ENCODE assay signal across 2 cellular contexts in genomic region chr6:16238658-16239089, GRCh38.
TF ChIP-seq lines count a peak whose summit lies in the region.

No MANE protein-coding gene starts in this region.

TF ChIP-seq in K562, 482 proteins besides CTCF, POLR2A, EP300 and RAD21 (continued from another document and continues in another):
- TF ChIP-seq TOE1 (IDR thresholded peaks at IDR 0.05; ENCODE audit: borderline replicate concordance) (no peak; the same call in 1 of the 2 replicates), TOE1 (CRISPR knock-in tag; IDR thresholded peaks at IDR 0.05; ENCODE audit: borderline replicate concordance, low read depth) (0 out of 2 replicates have a peak, but pooled peaks have one; percentile 38), ARID2 (IDR thresholded peaks at IDR 0.05) (peak; percentile 27; the same call in 1 of the 2 replicates), FOXJ2 (tag; IDR thresholded peaks at IDR 0.05) (no peak), NR2F6 (CRISPR knock-in tag; IDR thresholded peaks at IDR 0.05) (0 out of 2 replicates have a peak, but pooled peaks have one; percentile 22), CHD1 (IDR thresholded peaks at IDR 0.05; ENCODE audit: low read length) (peak; percentile 36), HSF4 (CRISPR knock-in tag; IDR thresholded peaks at IDR 0.05; ENCODE audit: borderline replicate concordance) (no peak), DLX4 (CRISPR knock-in tag; IDR thresholded peaks at IDR 0.05) (no peak), STAG1 (CRISPR knock-in tag; IDR thresholded peaks at IDR 0.05; ENCODE audit: borderline replicate concordance) (no peak), TBP (optimal IDR thresholded peaks at IDR 0.05; ENCODE audit: low read depth, low read length) (no peak), OTX1 (CRISPR knock-in tag; IDR thresholded peaks at IDR 0.05) (peak; percentile 14; the same call in 1 of the 2 replicates), FOXK1 (CRISPR knock-in tag; IDR thresholded peaks at IDR 0.05; ENCODE audit: borderline replicate concordance) (no peak), CREB1 (IDR thresholded peaks at IDR 0.05) (no peak), CREB1 (CRISPR knock-in tag; IDR thresholded peaks at IDR 0.05) (0 out of 2 replicates have a peak, but pooled peaks have one; percentile 4), KLF16 (IDR thresholded peaks at IDR 0.05) (no peak), ZSCAN29 (IDR thresholded peaks at IDR 0.05) (peak; percentile 93), EP400 (IDR thresholded peaks at IDR 0.05) (no peak), SP1 (CRISPR knock-in tag; IDR thresholded peaks at IDR 0.05) (no peak), RBM39 (optimal IDR thresholded peaks at IDR 0.05; ENCODE audit: low read depth, low read length) (no peak), MEF2A (IDR thresholded peaks at IDR 0.05; ENCODE audit: control insufficient read depth, low read depth, low read length) (no peak), NRF1 (conservative IDR thresholded peaks at IDR 0.05 in 1 of 2, IDR thresholded peaks at IDR 0.05 in 1 of 2) (peak; percentile 31 to 46; a peak in 3 of 4 replicates), ZNF644 (tag; IDR thresholded peaks at IDR 0.05; ENCODE audit: low read depth) (peak; percentile 17; the same call in 1 of the 2 replicates), ZNF121 (CRISPR knock-in tag; conservative IDR thresholded peaks at IDR 0.05) (no peak), ETV5 (CRISPR knock-in tag; IDR thresholded peaks at IDR 0.05; ENCODE audit: low read depth) (0 out of 2 replicates have a peak, but pooled peaks have one; percentile 19), CREB3 (tag; conservative IDR thresholded peaks at IDR 0.05; ENCODE audit: low read depth) (no peak), RBFOX2 (IDR thresholded peaks at IDR 0.05; ENCODE audit: low read depth, low read length) (peak; percentile 66), YY1 (IDR thresholded peaks at IDR 0.05; ENCODE audit: borderline replicate concordance in 1 of 3, control insufficient read depth in 1 of 3, extremely low read depth in 1 of 3, insufficient read depth in 3 of 3, insufficient read length in 1 of 3, insufficient replicate concordance in 2 of 3, low read depth in 1 of 3, low read length in 2 of 3) (peak in 1 of 3 experiments; percentile 5), ZNF445 (CRISPR knock-in tag; IDR thresholded peaks at IDR 0.05; ENCODE audit: low read depth) (no peak), ZNF23 (CRISPR knock-in tag; IDR thresholded peaks at IDR 0.05) (no peak), SIRT6 (IDR thresholded peaks at IDR 0.05; ENCODE audit: low read depth, low read length) (no peak)
- TF ChIP-seq, protein P1, sequence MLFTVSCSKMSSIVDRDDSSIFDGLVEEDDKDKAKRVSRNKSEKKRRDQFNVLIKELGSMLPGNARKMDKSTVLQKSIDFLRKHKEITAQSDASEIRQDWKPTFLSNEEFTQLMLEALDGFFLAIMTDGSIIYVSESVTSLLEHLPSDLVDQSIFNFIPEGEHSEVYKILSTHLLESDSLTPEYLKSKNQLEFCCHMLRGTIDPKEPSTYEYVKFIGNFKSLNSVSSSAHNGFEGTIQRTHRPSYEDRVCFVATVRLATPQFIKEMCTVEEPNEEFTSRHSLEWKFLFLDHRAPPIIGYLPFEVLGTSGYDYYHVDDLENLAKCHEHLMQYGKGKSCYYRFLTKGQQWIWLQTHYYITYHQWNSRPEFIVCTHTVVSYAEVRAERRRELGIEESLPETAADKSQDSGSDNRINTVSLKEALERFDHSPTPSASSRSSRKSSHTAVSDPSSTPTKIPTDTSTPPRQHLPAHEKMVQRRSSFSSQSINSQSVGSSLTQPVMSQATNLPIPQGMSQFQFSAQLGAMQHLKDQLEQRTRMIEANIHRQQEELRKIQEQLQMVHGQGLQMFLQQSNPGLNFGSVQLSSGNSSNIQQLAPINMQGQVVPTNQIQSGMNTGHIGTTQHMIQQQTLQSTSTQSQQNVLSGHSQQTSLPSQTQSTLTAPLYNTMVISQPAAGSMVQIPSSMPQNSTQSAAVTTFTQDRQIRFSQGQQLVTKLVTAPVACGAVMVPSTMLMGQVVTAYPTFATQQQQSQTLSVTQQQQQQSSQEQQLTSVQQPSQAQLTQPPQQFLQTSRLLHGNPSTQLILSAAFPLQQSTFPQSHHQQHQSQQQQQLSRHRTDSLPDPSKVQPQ (CRISPR knock-in tag; IDR thresholded peaks at IDR 0.05; ENCODE audit: borderline replicate concordance), result no peak

TF ChIP-seq in liver, 16 proteins besides CTCF, POLR2A, EP300 and RAD21 (continued from another document):
- TF ChIP-seq, protein P2, sequence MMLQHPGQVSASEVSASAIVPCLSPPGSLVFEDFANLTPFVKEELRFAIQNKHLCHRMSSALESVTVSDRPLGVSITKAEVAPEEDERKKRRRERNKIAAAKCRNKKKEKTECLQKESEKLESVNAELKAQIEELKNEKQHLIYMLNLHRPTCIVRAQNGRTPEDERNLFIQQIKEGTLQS (IDR thresholded peaks at IDR 0.05), result no peak
- TF ChIP-seq GABPA (IDR thresholded peaks at IDR 0.05 in 1 of 2, conservative IDR thresholded peaks at IDR 0.05 in 1 of 2) (no peak), HNF4G (IDR thresholded peaks at IDR 0.05) (no peak), HNF4A (conservative IDR thresholded peaks at IDR 0.05) (no peak), FOXA1 (IDR thresholded peaks at IDR 0.05) (no peak), FOXA2 (IDR thresholded peaks at IDR 0.05) (no peak), EGR1 (IDR thresholded peaks at IDR 0.05; ENCODE audit: low read depth in 2 of 2) (no peak)
- TF ChIP-seq, protein P3, sequence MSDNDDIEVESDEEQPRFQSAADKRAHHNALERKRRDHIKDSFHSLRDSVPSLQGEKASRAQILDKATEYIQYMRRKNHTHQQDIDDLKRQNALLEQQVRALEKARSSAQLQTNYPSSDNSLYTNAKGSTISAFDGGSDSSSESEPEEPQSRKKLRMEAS (IDR thresholded peaks at IDR 0.05), result no peak
- TF ChIP-seq, protein P4, sequence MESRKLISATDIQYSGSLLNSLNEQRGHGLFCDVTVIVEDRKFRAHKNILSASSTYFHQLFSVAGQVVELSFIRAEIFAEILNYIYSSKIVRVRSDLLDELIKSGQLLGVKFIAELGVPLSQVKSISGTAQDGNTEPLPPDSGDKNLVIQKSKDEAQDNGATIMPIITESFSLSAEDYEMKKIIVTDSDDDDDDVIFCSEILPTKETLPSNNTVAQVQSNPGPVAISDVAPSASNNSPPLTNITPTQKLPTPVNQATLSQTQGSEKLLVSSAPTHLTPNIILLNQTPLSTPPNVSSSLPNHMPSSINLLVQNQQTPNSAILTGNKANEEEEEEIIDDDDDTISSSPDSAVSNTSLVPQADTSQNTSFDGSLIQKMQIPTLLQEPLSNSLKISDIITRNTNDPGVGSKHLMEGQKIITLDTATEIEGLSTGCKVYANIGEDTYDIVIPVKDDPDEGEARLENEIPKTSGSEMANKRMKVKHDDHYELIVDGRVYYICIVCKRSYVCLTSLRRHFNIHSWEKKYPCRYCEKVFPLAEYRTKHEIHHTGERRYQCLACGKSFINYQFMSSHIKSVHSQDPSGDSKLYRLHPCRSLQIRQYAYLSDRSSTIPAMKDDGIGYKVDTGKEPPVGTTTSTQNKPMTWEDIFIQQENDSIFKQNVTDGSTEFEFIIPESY (IDR thresholded peaks at IDR 0.05), result no peak
